Comparison of ENCODE assay signal across 1 cellular context in genomic region chr3:149464706-149465328, GRCh38.
TF ChIP-seq lines count a peak whose summit lies in the region.

No MANE protein-coding gene starts in this region.

TF ChIP-seq in IMR-90, 13 proteins besides CTCF, POLR2A, EP300 and RAD21 (continued from another document):
- TF ChIP-seq ELK1 (IDR thresholded peaks at IDR 0.05; ENCODE audit: borderline replicate concordance, low read depth, low read length) (no peak), CHD1 (IDR thresholded peaks at IDR 0.05; ENCODE audit: low read depth, low read length) (no peak), MXI1 (IDR thresholded peaks at IDR 0.05; ENCODE audit: borderline replicate concordance, low read depth, low read length) (no peak), RCOR1 (IDR thresholded peaks at IDR 0.05; ENCODE audit: insufficient replicate concordance, low read length) (no peak), USF2 (IDR thresholded peaks at IDR 0.05; ENCODE audit: low read depth, low read length) (no peak), BHLHE40 (IDR thresholded peaks at IDR 0.05; ENCODE audit: low read depth, low read length) (no peak), CEBPB (IDR thresholded peaks at IDR 0.05; ENCODE audit: low read depth, low read length) (no peak), SMC3 (IDR thresholded peaks at IDR 0.05; ENCODE audit: low read depth, low read length) (no peak), NFE2L2 (IDR thresholded peaks at IDR 0.05; ENCODE audit: low read depth, low read length) (no peak)
